In the genomic region with DNA sequence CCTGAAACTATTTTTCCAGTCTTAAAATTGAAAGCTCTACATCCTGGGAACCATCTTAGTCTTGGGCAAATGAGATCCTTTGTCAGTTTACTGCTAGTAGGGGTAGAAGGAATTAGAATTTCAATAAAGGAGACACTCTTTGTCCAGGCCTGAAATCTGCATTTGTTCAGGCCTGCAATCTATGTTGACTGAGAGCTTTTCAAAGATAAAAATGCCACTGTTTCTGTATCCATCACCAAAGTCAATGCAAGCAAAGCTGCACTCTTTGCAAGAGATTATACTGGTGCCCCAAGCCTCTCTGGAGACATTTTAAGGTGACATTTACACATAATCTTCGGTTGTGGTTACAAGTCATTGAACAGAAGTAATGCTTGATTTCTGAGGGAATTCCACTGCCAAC, we compare ENCODE assay signal across 20 cellular contexts.
DNase-seq lines count a peak whose midpoint lies in the region; ATAC-seq, FAIRE-seq and TF ChIP-seq lines count a peak whose summit lies in the region.
"Had no signal": no experiment of that assay in that cellular context is flagged by ENCODE, and none has a peak within 500 bp of the region (broad histone marks: within the 10 kb centered on the region; RNA-seq: fewer than 3 reads in every experiment).

No MANE protein-coding gene starts in this region.

- no peaks in the 10 kb centered on the region for H3K36me3 ChIP-seq in HAP-1 (replicated peaks)
- H3K36me3 ChIP-seq in K562 (ENCODE audit: control insufficient read depth, insufficient read depth, low read length), result no peaks in the 10 kb centered on the region
- no peaks in the 10 kb centered on the region for H3K36me3 ChIP-seq in neural progenitor cell
- H3K36me3 ChIP-seq: BLaER1 treated with 17β-estradiol and CSF1 and Interleukin-3, amounts not matched to agents 10 nM and 100 nM had no signal

- no peaks in the 10 kb centered on the region for H3K9me3 Mint-ChIP-seq in neural progenitor cell
- H3K9me3 Mint-ChIP-seq: CD8-positive, alpha-beta memory T cell had no signal

- no TSS peak for BruUV-seq in K562 (replicated peaks; lab: Mats Ljungman, UMichigan)

- H3K27me3 Mint-ChIP-seq in neural progenitor cell (ENCODE audit: insufficient read depth, low read depth), result no peaks in the 10 kb centered on the region

- peak overlapping the region; percentile 10 for H3K4me3 ChIP-seq in HAP-1
- H3K4me3 ChIP-seq in K562, result no peak overlapping the region
- H3K4me3 ChIP-seq in neural progenitor cell, result no peak overlapping the region
- H3K4me3 ChIP-seq: BLaER1 treated with 17β-estradiol and CSF1 and Interleukin-3, amounts not matched to agents 10 nM and 100 nM; GM12878; GM23248 had no signal

- in situ Hi-C loops in HAP-1 (cut with MboI; ENCODE audit: low sequenced_read_pairs) (no loop called here), K562 (cut with MboI) (no loop called here)

- no peak for TF ChIP-seq CTCF in K562 (IDR thresholded peaks at IDR 0.05 in 2 of 3, conservative IDR thresholded peaks at IDR 0.05 in 1 of 3; ENCODE audit: insufficient read depth in 2 of 3, low read depth in 1 of 3, low read length in 3 of 3)
- no peak for TF ChIP-seq CTCF in neural progenitor cell (IDR thresholded peaks at IDR 0.05)
- no peak for TF ChIP-seq CTCF in RWPE1 (conservative IDR thresholded peaks at IDR 0.05; ENCODE audit: low read depth)

- H3K27ac ChIP-seq in K562 (ENCODE audit: extremely low read depth, low read depth, low read length) (no peak overlapping the region), neural progenitor cell (no peak overlapping the region), RWPE1 (no peak overlapping the region)
- H3K27ac ChIP-seq: BLaER1 treated with 17β-estradiol and CSF1 and Interleukin-3, amounts not matched to agents 10 nM and 100 nM; GM23248; HL-60 had no signal

- H3K27ac Mint-ChIP-seq in neural progenitor cell, result no peak overlapping the region
- H3K27ac Mint-ChIP-seq: B cell; CD8-positive, alpha-beta memory T cell had no signal

- H3K36me3 Mint-ChIP-seq in neural progenitor cell, result no peaks in the 10 kb centered on the region
- H3K36me3 Mint-ChIP-seq: CD8-positive, alpha-beta memory T cell had no signal

- TF ChIP-seq EP300 in K562 (IDR thresholded peaks at IDR 0.05; ENCODE audit: low read length), result no peak

- no peaks in the 10 kb centered on the region for H3F3A ChIP-seq in neural progenitor cell (ENCODE audit: low read depth)

- H2AFZ ChIP-seq in K562 (ENCODE audit: low read depth, low read length), result 0 out of 2 replicates have a peak overlapping the region, but pooled peaks have one; percentile 14
- H2AFZ ChIP-seq in neural progenitor cell (replicated peaks), result peak overlapping the region; percentile 62
- H2AFZ ChIP-seq: GM23248 had no signal

- intact Hi-C loops in K562 (cut with micrococcal nuclease), result no loop called here

- 13% methylated on average over 1 of the region's 1 CpG for WGBS in K562 (ENCODE audit: insufficient coverage, low coverage, missing lambda C conversion rate)

- CTCF ChIA-PET in K562 (lab: Yijun Ruan, JAX; ENCODE audit: low intra/inter-chr PET ratio) (no interaction called here), RWPE1 (lab: Yijun Ruan, JAX) (no interaction called here)

- H3K27me3 ChIP-seq in HAP-1 (ENCODE audit: low read depth) (no peaks in the 10 kb centered on the region), K562 (ENCODE audit: control insufficient read depth in 2 of 2, insufficient read depth in 2 of 2, low read length in 2 of 2) (no peaks in the 10 kb centered on the region), neural progenitor cell (no peaks in the 10 kb centered on the region)
- H3K27me3 ChIP-seq: BLaER1 treated with 17β-estradiol and CSF1 and Interleukin-3, amounts not matched to agents 10 nM and 100 nM had no signal

- no peaks in the 10 kb centered on the region for H3K79me2 ChIP-seq in K562 (ENCODE audit: control insufficient read depth, insufficient read depth, low read length)
- no peaks in the 10 kb centered on the region for H3K79me2 ChIP-seq in neural progenitor cell (ENCODE audit: low read depth)

- TF ChIP-seq POLR2A in K562 (conservative IDR thresholded peaks at IDR 0.05), result no peak

- H3K4me1 ChIP-seq in HAP-1, result peaks cover 57% of the 10 kb centered on the region
- H3K4me1 ChIP-seq in K562 (replicated peaks in 1 of 2; ENCODE audit: control insufficient read depth in 2 of 2, insufficient read depth in 2 of 2, low read length in 2 of 2), result no peaks in the 10 kb centered on the region
- peaks cover 4% of the 10 kb centered on the region for H3K4me1 ChIP-seq in neural progenitor cell
- H3K4me1 ChIP-seq: BLaER1 treated with 17β-estradiol and CSF1 and Interleukin-3, amounts not matched to agents 10 nM and 100 nM had no signal

- peaks cover 3% of the 10 kb centered on the region; the same call in 1 of the 2 replicates for H3K9me3 ChIP-seq in HAP-1
- no peaks in the 10 kb centered on the region for H3K9me3 ChIP-seq in K562 (replicated peaks; ENCODE audit: control insufficient read depth, insufficient read depth, low read depth, low read length)
- no peaks in the 10 kb centered on the region for H3K9me3 ChIP-seq in neural progenitor cell (ENCODE audit: low read depth)
- H3K9me3 ChIP-seq: BLaER1 treated with 17β-estradiol and CSF1 and Interleukin-3, amounts not matched to agents 10 nM and 100 nM had no signal

- no peak overlapping the region for H3K9ac ChIP-seq in K562 (ENCODE audit: insufficient read depth in 1 of 2, low read depth in 2 of 2, low read length in 2 of 2)
- no peak overlapping the region for H3K9ac ChIP-seq in neural progenitor cell
- H3K9ac ChIP-seq: BLaER1 treated with 17β-estradiol and CSF1 and Interleukin-3, amounts not matched to agents 10 nM and 100 nM; GM23248 had no signal

- H3K4me3 Mint-ChIP-seq in neural progenitor cell, result no peak overlapping the region
- H3K4me3 Mint-ChIP-seq: B cell; CD8-positive, alpha-beta memory T cell had no signal

- TF ChIP-seq RAD21 in K562 (CRISPR knock-in tag; conservative IDR thresholded peaks at IDR 0.05 in 1 of 2, IDR thresholded peaks at IDR 0.05 in 1 of 2), result no peak

- H3K9me1 ChIP-seq in K562 (ENCODE audit: control insufficient read depth, insufficient read depth, low read length), result no peaks in the 10 kb centered on the region

- POLR2A ChIA-PET in K562 (lab: Yijun Ruan, JAX) (no interaction called here), RWPE1 (lab: Yijun Ruan, JAX; ENCODE audit: low non-redundant PET) (no interaction called here)

- ATAC-seq in K562 (no peak), GM21367 (IDR thresholded peaks at IDR 0.05; ENCODE audit: unreplicated experiment) (no peak), HG03354 (IDR thresholded peaks at IDR 0.05; ENCODE audit: poor library complexity, severe bottlenecking, unreplicated experiment) (no peak)
- ATAC-seq: GM12878 had no signal

- no peak overlapping the region for H3K4me2 ChIP-seq in K562 (ENCODE audit: insufficient read depth, low read length)
- no peak overlapping the region for H3K4me2 ChIP-seq in neural progenitor cell
- H3K4me2 ChIP-seq: BLaER1 treated with 17β-estradiol and CSF1 and Interleukin-3, amounts not matched to agents 10 nM and 100 nM had no signal

- H3K4me1 Mint-ChIP-seq in neural progenitor cell, result no peaks in the 10 kb centered on the region
- H3K4me1 Mint-ChIP-seq: B cell; CD8-positive, alpha-beta memory T cell had no signal

- no peaks in the 10 kb centered on the region for H4K20me1 ChIP-seq in K562 (replicated peaks; ENCODE audit: control insufficient read depth, insufficient read depth, low read length)
- H4K20me1 ChIP-seq in neural progenitor cell (ENCODE audit: low read depth), result no peaks in the 10 kb centered on the region
- H4K20me1 ChIP-seq: BLaER1 treated with 17β-estradiol and CSF1 and Interleukin-3, amounts not matched to agents 10 nM and 100 nM had no signal

- no peak for FAIRE-seq in K562 (lab: Jason Lieb, UNC)
- FAIRE-seq: GM12878 had no signal

- DNase-seq in HAP-1 (ENCODE audit: low spot score in 2 of 2) (peak; percentile 74 to 100), K562 (ENCODE audit: extremely low read depth in 1 of 4, low spot score in 3 of 4) (no peak), neural progenitor cell (ENCODE audit: low spot score) (no peak), RWPE1 (ENCODE audit: low spot score) (no peak)
- DNase-seq: CD8-positive, alpha-beta memory T cell; COR-L47; DMS 273 treated with DMSO at 0.1 percent for 48 hours; DMS53; DND-41; EL; GM23248; HCEC 1CT; IMR-90; KBM-7 had no signal

TF ChIP-seq in K562, 482 proteins besides CTCF, POLR2A, EP300 and RAD21 (continues in another document):
- TF ChIP-seq ZNF436 (CRISPR knock-in tag; IDR thresholded peaks at IDR 0.05) (no peak), GTF3C2 (IDR thresholded peaks at IDR 0.05; ENCODE audit: borderline replicate concordance, extremely low read depth, insufficient read length) (no peak), CCAR2 (IDR thresholded peaks at IDR 0.05; ENCODE audit: low read depth, low read length) (no peak), ZNF124 (CRISPR knock-in tag; IDR thresholded peaks at IDR 0.05) (no peak), RBFOX2 (IDR thresholded peaks at IDR 0.05; ENCODE audit: low read depth, low read length) (no peak), WHSC1 (IDR thresholded peaks at IDR 0.05; ENCODE audit: low read length) (no peak)

Comparison
In these comparisons a context has a peak if more than half of its experiments do, and no peak if none do; other contexts are left out.
1. DNase-seq: peak in HAP-1 (2 of 2); none in K562 (0 of 4), neural progenitor cell (single experiment) and RWPE1 (single experiment).